ENCODE assay signal across 15 cellular contexts in the genomic region with DNA sequence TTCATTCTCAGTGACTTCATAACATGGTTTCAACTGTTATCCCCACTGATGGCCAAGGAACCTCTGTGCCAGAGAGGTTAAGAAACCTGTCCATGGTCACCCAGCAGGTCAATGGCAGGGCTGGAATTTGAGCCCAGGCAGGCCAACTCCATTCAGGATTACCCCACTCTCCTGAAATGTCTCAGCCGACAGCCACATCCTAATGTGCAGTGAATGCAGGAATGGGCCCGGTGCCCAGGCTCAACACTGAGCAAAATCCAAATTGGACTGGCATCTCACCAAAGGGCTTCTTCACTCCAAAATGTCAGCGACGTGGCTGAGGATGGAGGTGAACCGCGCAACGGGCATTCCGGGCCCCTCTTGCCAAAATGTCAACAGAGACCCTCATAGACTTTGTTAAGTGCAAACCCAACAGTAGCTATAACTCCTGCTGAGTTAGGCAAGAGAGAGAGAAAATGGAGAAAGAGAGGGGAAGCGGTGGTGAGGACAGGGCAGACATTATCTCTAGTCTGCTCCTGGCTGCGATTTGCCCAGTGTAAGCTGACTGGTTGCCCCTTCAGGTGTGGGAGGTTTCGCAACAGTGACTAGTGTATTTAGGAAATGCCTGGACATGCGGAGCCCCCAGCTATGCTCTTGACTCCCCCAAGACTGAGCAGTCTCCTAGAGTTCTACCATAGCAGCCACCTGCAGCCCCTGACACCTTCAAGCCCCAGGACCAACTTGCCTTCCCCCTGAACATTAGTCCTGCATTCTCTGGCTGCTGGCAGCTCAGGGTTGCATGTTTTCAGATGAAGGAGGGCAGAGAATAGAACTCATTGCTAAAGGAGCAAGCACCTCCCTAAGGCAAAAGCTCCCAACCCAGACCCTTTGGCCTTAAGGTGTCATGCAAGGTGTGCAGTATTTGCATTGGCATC.
"Had no signal": no experiment of that assay in that cellular context is flagged by ENCODE, and none has a peak within 500 bp of the region (broad histone marks: within the 10 kb centered on the region; RNA-seq: fewer than 3 reads in every experiment).

No MANE protein-coding gene starts in this region.

- DNase-seq: activated CD4-positive, alpha-beta memory T cell treated with anti-CD3 and anti-CD28 coated beads for 36 hours; activated CD4-positive, CD25-positive, alpha-beta regulatory T cell treated with anti-CD3 and anti-CD28 coated beads, Interleukin-2, amount 50 U/mL, for 72 hours; activated naive CD4-positive, alpha-beta T cell treated with anti-CD3 and anti-CD28 coated beads, Interleukin-2, amount 50 U/mL, for 16 hours; adrenal gland; body of pancreas; cortex of kidney; effector CD8-positive, alpha-beta T cell; hippocampal formation; kidney glomerular epithelial cell; naive thymus-derived CD8-positive, alpha-beta T cell; sigmoid colon; stimulated activated CD4-positive, alpha-beta T cell treated with anti-CD3 and anti-CD28 coated beads, Interleukin-4, amount 100 ng/mL, for 1 hour; testis; upper lobe of right lung had no signal

- H3K27me3 ChIP-seq: adrenal gland, body of pancreas, sigmoid colon, testis, upper lobe of right lung had no signal

- H3K36me3 ChIP-seq: adrenal gland, sigmoid colon, upper lobe of right lung had no signal

- H3K9me3 ChIP-seq: adrenal gland, body of pancreas, sigmoid colon, testis, upper lobe of right lung had no signal

- H3K4me1 ChIP-seq: adrenal gland, body of pancreas, sigmoid colon, testis, upper lobe of right lung had no signal

- H3K4me3 ChIP-seq: adrenal gland, body of pancreas, sigmoid colon, testis, upper lobe of right lung had no signal

- H3K27ac ChIP-seq: adrenal gland, body of pancreas, sigmoid colon, testis, upper lobe of right lung had no signal

- ATAC-seq: activated T-helper 17 cell treated with anti-CD3 and anti-CD28 coated beads, Interleukin-2, amount 50 U/mL, for 72 hours; body of pancreas; naive thymus-derived CD8-positive, alpha-beta T cell had no signal
